24 cellular contexts compared by ENCODE assay signal in the genomic region with DNA sequence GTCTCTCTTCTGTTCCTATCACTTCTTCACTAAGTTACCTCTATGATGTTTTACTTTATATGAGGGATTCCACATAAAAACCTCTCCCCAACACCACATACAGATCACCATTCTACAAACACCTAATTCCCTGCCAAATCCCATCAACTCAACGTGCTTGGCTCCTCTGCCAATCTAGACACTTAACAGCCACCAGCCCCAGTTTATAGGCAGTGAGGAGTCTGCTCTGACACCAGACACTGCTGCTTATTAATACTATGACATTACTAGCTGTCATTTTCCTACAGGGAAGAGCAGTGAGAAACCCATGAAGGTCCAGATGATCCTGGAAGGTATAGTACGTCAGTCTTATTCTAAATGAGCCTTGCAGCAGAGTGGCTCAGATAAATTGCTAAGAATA.
"Had no signal": no experiment of that assay in that cellular context is flagged by ENCODE, and none has a peak within 500 bp of the region (broad histone marks: within the 10 kb centered on the region; RNA-seq: fewer than 3 reads in every experiment).

No MANE protein-coding gene starts in this region.

- ATAC-seq: esophagus mucosa, mucosa of descending colon, T-cell had no signal

- H3K4me3 ChIP-seq: adrenal gland, ascending aorta, mucosa of descending colon, spleen, tibial nerve had no signal

- H3K27me3 Mint-ChIP-seq: activated naive CD8-positive, alpha-beta T cell; memory B cell; stimulated activated naive CD8-positive, alpha-beta T cell treated with anti-CD3 and anti-CD28 coated beads, Interleukin-15, Interleukin-2, amounts not matched to agents 100 ng/mL and 50 ng/mL, for 24 hours; T-cell had no signal

- H3K27me3 ChIP-seq: adrenal gland, ascending aorta, brain microvascular endothelial cell, spleen, tibial nerve had no signal

- H3K27ac Mint-ChIP-seq: activated naive CD8-positive, alpha-beta T cell; activated T-helper 2 cell treated with anti-CD3 and anti-CD28 coated beads, Interferon-gamma antibody, Interleukin-2, Interleukin-4, amounts not matched to agents 10 μg/mL and 5 μg/mL and 100 μg/mL, durations not matched to agents 14 hours and 24 hours and 36 hours; memory B cell; stimulated activated naive CD8-positive, alpha-beta T cell treated with anti-CD3 and anti-CD28 coated beads, Interleukin-15, Interleukin-2, amounts not matched to agents 100 ng/mL and 50 ng/mL, for 24 hours; T-cell had no signal

- H3K9me3 Mint-ChIP-seq: activated T-helper 2 cell treated with anti-CD3 and anti-CD28 coated beads, Interferon-gamma antibody, Interleukin-2, Interleukin-4, amounts not matched to agents 10 μg/mL and 5 μg/mL and 100 μg/mL, durations not matched to agents 14 hours and 24 hours and 36 hours; memory B cell; stimulated activated naive CD8-positive, alpha-beta T cell treated with anti-CD3 and anti-CD28 coated beads, Interleukin-15, Interleukin-2, amounts not matched to agents 100 ng/mL and 50 ng/mL, for 24 hours; T-cell had no signal

- H3K9me3 ChIP-seq: adrenal gland, ascending aorta, mucosa of descending colon, spleen, tibial nerve had no signal

- H3K27ac ChIP-seq: adrenal gland, ascending aorta, brain microvascular endothelial cell, spleen, tibial nerve, WERI-Rb-1 had no signal

- H3K4me3 Mint-ChIP-seq: activated naive CD8-positive, alpha-beta T cell; memory B cell; stimulated activated naive CD8-positive, alpha-beta T cell treated with anti-CD3 and anti-CD28 coated beads, Interleukin-15, Interleukin-2, amounts not matched to agents 100 ng/mL and 50 ng/mL, for 24 hours; T-cell had no signal

- DNase-seq: activated CD4-positive, alpha-beta T cell treated with anti-CD3 and anti-CD28 coated beads, Interleukin-2, amount 50 U/mL, for 1 hour; activated CD4-positive, CD25-positive, alpha-beta regulatory T cell treated with anti-CD3 and anti-CD28 coated beads, Interleukin-2, amount 50 U/mL, for 72 hours; activated naive CD4-positive, alpha-beta T cell; activated T-cell treated with anti-CD3 and anti-CD28 coated beads, Interleukin-2, amount 50 U/mL, for 1 hour; adrenal gland; brain microvascular endothelial cell; central memory CD4-positive, alpha-beta T cell; effector memory CD4-positive, alpha-beta T cell; foreskin melanocyte; hypothalamus; mucosa of descending colon; nucleus accumbens; spleen; stimulated activated CD4-positive, alpha-beta T cell treated with anti-CD3 and anti-CD28 coated beads, Interleukin-4, amount 100 ng/mL, for 1 hour; substantia nigra; T-cell; WERI-Rb-1 had no signal
